Comparison of ENCODE assay signal across 8 cellular contexts in the genomic region with DNA sequence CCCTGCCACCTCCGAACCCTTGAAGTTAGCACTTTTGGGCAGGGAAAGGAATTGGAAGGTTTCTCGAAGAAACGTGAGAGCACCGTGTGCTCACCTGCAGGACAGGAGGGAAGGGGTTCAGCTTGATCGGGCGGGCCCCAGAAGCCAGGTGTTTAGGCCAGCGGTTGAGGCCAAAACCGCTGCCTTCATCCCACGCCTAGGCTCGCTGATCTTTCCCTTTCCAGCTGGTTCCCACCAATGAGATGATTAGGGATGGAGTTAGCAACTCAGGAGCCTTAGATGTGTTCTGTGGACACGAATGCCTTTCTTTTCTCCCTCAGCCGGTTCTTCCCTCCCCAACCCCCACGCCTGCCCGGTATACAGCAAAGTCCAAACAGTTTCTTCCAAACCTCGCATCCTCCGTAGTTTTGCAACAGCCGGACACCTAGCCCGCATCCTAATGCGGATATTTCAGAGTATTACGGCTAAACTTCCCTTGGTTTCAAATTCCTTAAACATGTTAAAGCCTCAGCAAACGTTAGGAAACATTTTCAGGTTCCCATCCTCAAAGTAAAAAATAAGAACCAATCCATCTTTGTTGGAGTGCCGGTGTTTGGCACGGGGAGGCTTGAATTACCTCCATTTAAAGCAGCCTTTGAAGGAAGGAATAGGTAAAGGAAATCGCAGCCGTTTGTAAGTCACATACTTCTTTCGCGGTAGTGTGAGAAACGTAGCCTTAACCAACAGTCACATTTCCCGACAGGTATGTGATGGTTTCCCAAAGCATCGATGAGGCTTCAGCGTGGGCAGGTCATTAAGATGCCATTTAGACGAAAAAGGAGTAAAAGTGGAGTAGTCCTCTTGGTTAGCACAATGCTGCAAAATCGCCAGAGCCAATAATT. TPM values are rescaled to one million over a fixed set of nuclear protein-coding genes. Genes with fewer than 3 reads are reported as not detected.
DNase-seq lines count a peak whose midpoint lies in the region; ATAC-seq and TF ChIP-seq lines count a peak whose summit lies in the region.

No MANE protein-coding gene starts in this region.

- TF ChIP-seq CTCF in RWPE2 (IDR thresholded peaks at IDR 0.05; ENCODE audit: poor library complexity, severe bottlenecking) (no peak), chondrocyte (IDR thresholded peaks at IDR 0.05) (no peak), lower lobe of right lung (IDR thresholded peaks at IDR 0.05) (no peak), GM13976 (IDR thresholded peaks at IDR 0.05; ENCODE audit: borderline replicate concordance, control extremely low read depth, extremely low read depth, insufficient read depth, missing control alignments) (no peak)

- no peaks in the 10 kb centered on the region for H3K9me3 Mint-ChIP-seq in chondrocyte (ENCODE audit: low read depth)

- H3K27ac ChIP-seq in RWPE2 (ENCODE audit: poor library complexity, severe bottlenecking) (peak overlapping the region; percentile 96), lower lobe of right lung (peak overlapping the region; percentile 93), stomach smooth muscle (ENCODE audit: low read length) (no peak overlapping the region)

- H3K4me3 ChIP-seq in RWPE2 (ENCODE audit: severe bottlenecking) (peak overlapping the region; percentile 79), lower lobe of right lung (peak overlapping the region; percentile 99), stomach smooth muscle (ENCODE audit: low read length in 2 of 2) (peak overlapping the region; percentile 87 to 88)

- peaks cover 24% of the 10 kb centered on the region for H3K4me1 Mint-ChIP-seq in chondrocyte (ENCODE audit: low read depth)

- H3K4me1 ChIP-seq in RWPE2 (ENCODE audit: insufficient read depth, poor library complexity, severe bottlenecking) (peaks cover 37% of the 10 kb centered on the region), lower lobe of right lung (peaks cover 44% of the 10 kb centered on the region), stomach smooth muscle (ENCODE audit: control insufficient read depth, insufficient read depth, low read length) (peaks cover 7% of the 10 kb centered on the region)

- H3K36me3 ChIP-seq in RWPE2 (ENCODE audit: low read depth): no peaks in the 10 kb centered on the region
- no peaks in the 10 kb centered on the region for H3K36me3 ChIP-seq in lower lobe of right lung
- no peaks in the 10 kb centered on the region for H3K36me3 ChIP-seq in stomach smooth muscle (ENCODE audit: control insufficient read depth in 2 of 2, insufficient read depth in 2 of 2, low read length in 2 of 2)

- in situ Hi-C loops in GM13976 (cut with MboI; ENCODE audit: low sequenced_read_pairs, unreplicated experiment): loop anchor here (10.0 kb wide), 1 partner anchor 131 kb away; no protein-coding TSS in a partner anchor

- H3K36me3 Mint-ChIP-seq in chondrocyte (ENCODE audit: low read depth): no peaks in the 10 kb centered on the region

- ATAC-seq in HG02588 (IDR thresholded peaks at IDR 0.05; ENCODE audit: unreplicated experiment) (peak; percentile 12), RWPE2 (ENCODE audit: low read depth) (peak; percentile 7; the same call in 2 of the 3 replicates), lower lobe of right lung (peak in 1 of 2 donors; percentile 12), HG02870 (IDR thresholded peaks at IDR 0.05; ENCODE audit: unreplicated experiment) (no peak)

- H3K27me3 Mint-ChIP-seq in chondrocyte (ENCODE audit: low read depth): no peaks in the 10 kb centered on the region

- H3K9ac ChIP-seq in stomach smooth muscle (ENCODE audit: low read length in 2 of 2): peak overlapping the region; percentile 65 to 66

- no peaks in the 10 kb centered on the region for H3K27me3 ChIP-seq in RWPE2 (ENCODE audit: insufficient read depth, poor library complexity, severe bottlenecking)
- no peaks in the 10 kb centered on the region for H3K27me3 ChIP-seq in lower lobe of right lung (ENCODE audit: low read depth)
- no peaks in the 10 kb centered on the region for H3K27me3 ChIP-seq in stomach smooth muscle (ENCODE audit: control insufficient read depth in 1 of 2, insufficient read depth in 2 of 2, low read length in 2 of 2)

- H3K4me3 Mint-ChIP-seq in chondrocyte (ENCODE audit: unreplicated experiment): peak overlapping the region; percentile 85

- DNase-seq in EH (ENCODE audit: low read depth): peak; percentile 49
- DNase-seq in RWPE2 (ENCODE audit: low spot score): no peak
- DNase-seq in chondrocyte (ENCODE audit: low spot score): no peak
- no peak for DNase-seq in lower lobe of right lung
- no peak for DNase-seq in GM13976 (ENCODE audit: low spot score)

- H3K9me3 ChIP-seq in RWPE2 (ENCODE audit: severe bottlenecking) (no peaks in the 10 kb centered on the region), lower lobe of right lung (no peaks in the 10 kb centered on the region), stomach smooth muscle (ENCODE audit: control insufficient read depth in 2 of 2, low read length in 2 of 2) (no peaks in the 10 kb centered on the region)

- intact Hi-C loops in lower lobe of right lung (cut with DNase I): no loop called here

- H3K27ac Mint-ChIP-seq in chondrocyte (ENCODE audit: unreplicated experiment): no peak overlapping the region

RNA-seq across cellular contexts. Expression of gene LRRC8C, which starts 1.1 kb away (rescaled TPM):
- total RNA-seq in chondrocyte (2.3 to 2.6 TPM (median 2.3 TPM) in 3 replicates), lower lobe of right lung (13.0 TPM)
